In genomic region chr14:52860910-52861309, GRCh38 we compare ENCODE assay signal across 1 cellular context.
A peak's percentile ranks its signal among the peaks of the same experiment; 100 is the strongest.
TF ChIP-seq lines count a peak whose summit lies in the region.

No MANE protein-coding gene starts in this region.

TF ChIP-seq in GM12878, 131 proteins besides CTCF, POLR2A, EP300 and RAD21 (continued from another document):
- TF ChIP-seq ZBTB4 (CRISPR knock-in tag; IDR thresholded peaks at IDR 0.05) (no peak), MTA2 (IDR thresholded peaks at IDR 0.05; ENCODE audit: low read depth) (peak; percentile 52; the same call in 1 of the 2 replicates), SP1 (IDR thresholded peaks at IDR 0.05; ENCODE audit: low read depth, low read length) (no peak), PRDM15 (CRISPR knock-in tag; IDR thresholded peaks at IDR 0.05) (no peak), NFIC (IDR thresholded peaks at IDR 0.05; ENCODE audit: low read depth, low read length) (peak; percentile 54; the same call in 1 of the 2 replicates), ZNF384 (IDR thresholded peaks at IDR 0.05; ENCODE audit: borderline replicate concordance, low read depth, low read length) (peak; percentile 75; the same call in 1 of the 2 replicates), IKZF2 (IDR thresholded peaks at IDR 0.05) (peak; percentile 51 to 59; a peak in 2 of 4 replicates), NBN (IDR thresholded peaks at IDR 0.05) (0 out of 2 replicates have a peak, but pooled peaks have one; percentile 34), CUX1 (IDR thresholded peaks at IDR 0.05; ENCODE audit: insufficient replicate concordance, low read depth, low read length) (no peak), RELB (IDR thresholded peaks at IDR 0.05; ENCODE audit: low read depth) (peak; percentile 25; the same call in 1 of the 2 replicates), ZZZ3 (IDR thresholded peaks at IDR 0.05; ENCODE audit: control insufficient read depth, insufficient read length, low read depth) (no peak), RUNX3 (IDR thresholded peaks at IDR 0.05; ENCODE audit: low read length) (peak; percentile 92)
- TF ChIP-seq, protein P1, sequence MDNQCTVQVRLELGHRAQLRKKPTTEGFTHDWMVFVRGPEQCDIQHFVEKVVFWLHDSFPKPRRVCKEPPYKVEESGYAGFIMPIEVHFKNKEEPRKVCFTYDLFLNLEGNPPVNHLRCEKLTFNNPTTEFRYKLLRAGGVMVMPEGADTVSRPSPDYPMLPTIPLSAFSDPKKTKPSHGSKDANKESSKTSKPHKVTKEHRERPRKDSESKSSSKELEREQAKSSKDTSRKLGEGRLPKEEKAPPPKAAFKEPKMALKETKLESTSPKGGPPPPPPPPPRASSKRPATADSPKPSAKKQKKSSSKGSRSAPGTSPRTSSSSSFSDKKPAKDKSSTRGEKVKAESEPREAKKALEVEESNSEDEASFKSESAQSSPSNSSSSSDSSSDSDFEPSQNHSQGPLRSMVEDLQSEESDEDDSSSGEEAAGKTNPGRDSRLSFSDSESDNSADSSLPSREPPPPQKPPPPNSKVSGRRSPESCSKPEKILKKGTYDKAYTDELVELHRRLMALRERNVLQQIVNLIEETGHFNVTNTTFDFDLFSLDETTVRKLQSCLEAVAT (IDR thresholded peaks at IDR 0.05), result 0 out of 2 replicates have a peak, but pooled peaks have one; percentile 25
